In genomic region chr5:156477196-156477595, GRCh38 we compare ENCODE assay signal across 1 cellular context.
TF ChIP-seq lines count a peak whose summit lies in the region.

No MANE protein-coding gene starts in this region.

TF ChIP-seq in HepG2, 621 proteins besides CTCF, POLR2A, EP300 and RAD21 (continued from another document):
- TF ChIP-seq CENPX (CRISPR knock-in tag; IDR thresholded peaks at IDR 0.05) (no peak), TRIM24 (CRISPR knock-in tag; IDR thresholded peaks at IDR 0.05) (no peak), THYN1 (CRISPR knock-in tag; IDR thresholded peaks at IDR 0.05; ENCODE audit: borderline replicate concordance, low read depth) (no peak), ZFYVE20 (CRISPR knock-in tag; IDR thresholded peaks at IDR 0.05; ENCODE audit: borderline replicate concordance, low read depth) (no peak)
